ENCODE assay signal across 29 cellular contexts in the genomic region with DNA sequence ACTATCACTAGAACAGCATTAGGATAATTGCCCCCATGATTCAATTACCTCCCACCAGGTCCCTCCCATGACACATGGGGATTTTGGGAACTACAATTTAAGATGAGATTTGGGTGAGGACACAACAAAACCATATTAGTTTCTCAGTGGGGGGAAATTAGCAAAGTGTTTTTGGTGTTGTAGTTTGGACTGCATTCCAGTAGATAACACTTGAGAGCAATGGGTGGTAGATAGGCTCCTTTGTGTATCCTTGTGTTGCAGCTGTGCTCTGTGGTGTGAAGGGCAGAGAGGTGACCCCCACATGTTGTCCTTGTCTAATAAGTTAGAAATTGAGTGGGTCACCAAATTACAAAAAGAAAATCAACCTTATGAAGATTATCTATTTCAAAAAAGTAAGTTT.
"Had no signal": no experiment of that assay in that cellular context is flagged by ENCODE, and none has a peak within 500 bp of the region (broad histone marks: within the 10 kb centered on the region; RNA-seq: fewer than 3 reads in every experiment).

No MANE protein-coding gene starts in this region.

- FAIRE-seq: islet of Langerhans, kidney had no signal

- H3K9me3 ChIP-seq: ovary, right lobe of liver had no signal

- H3K36me3 Mint-ChIP-seq: type B pancreatic cell had no signal

- H3K27me3 Mint-ChIP-seq: naive B cell; progenitor cell of endocrine pancreas; stimulated activated naive CD8-positive, alpha-beta T cell treated with anti-CD3 and anti-CD28 coated beads, Interleukin-15, amount 100 ng/mL, for 72 hours; type B pancreatic cell had no signal

- ATAC-seq: left colon; left lung; lower lobe of right lung; natural killer cell; right lobe of liver; stimulated activated memory B cell treated with anti-CD40 and anti-IgM and Interleukin-4, amounts not matched to agents 10 μg/mL and 1 μg/mL and 100 μg/mL, for 72 hours; stimulated activated naive CD8-positive, alpha-beta T cell treated with anti-CD3 and anti-CD28 coated beads, Interleukin-15, amount 100 ng/mL, for 72 hours had no signal

- H3K27ac Mint-ChIP-seq: immature natural killer cell; mesothelial cell of epicardium; naive B cell; natural killer cell; nephron progenitor cell; progenitor cell of endocrine pancreas; stimulated activated memory B cell treated with anti-CD40 and anti-IgM and Interleukin-4, amounts not matched to agents 10 μg/mL and 1 μg/mL and 100 μg/mL, for 72 hours; stimulated activated naive CD8-positive, alpha-beta T cell treated with anti-CD3 and anti-CD28 coated beads, Interleukin-15, amount 100 ng/mL, for 72 hours; type B pancreatic cell had no signal

- H3K4me1 Mint-ChIP-seq: immature natural killer cell; naive B cell; natural killer cell; nephron progenitor cell; stimulated activated memory B cell treated with anti-CD40 and anti-IgM and Interleukin-4, amounts not matched to agents 10 μg/mL and 1 μg/mL and 100 μg/mL, for 72 hours; stimulated activated naive CD8-positive, alpha-beta T cell treated with anti-CD3 and anti-CD28 coated beads, Interleukin-15, amount 100 ng/mL, for 72 hours had no signal

- H3K4me3 Mint-ChIP-seq: immature natural killer cell; mesothelial cell of epicardium; naive B cell; natural killer cell; nephron progenitor cell; stimulated activated memory B cell treated with anti-CD40 and anti-IgM and Interleukin-4, amounts not matched to agents 10 μg/mL and 1 μg/mL and 100 μg/mL, for 72 hours; stimulated activated naive CD8-positive, alpha-beta T cell treated with anti-CD3 and anti-CD28 coated beads, Interleukin-15, amount 100 ng/mL, for 72 hours; type B pancreatic cell had no signal

- H3K4me1 ChIP-seq: left lung, lower lobe of right lung, right atrium auricular region, right lobe of liver, tibial nerve, uterus had no signal

- DNase-seq: hippocampal formation; immature natural killer cell; kidney; left colon; left lung; lower lobe of right lung; mammary epithelial cell; mesenchymal stem cell; naive B cell; natural killer cell; nephron progenitor cell; ovary; right lobe of liver; stimulated activated CD4-positive, alpha-beta T cell treated with anti-CD3 and anti-CD28 coated beads, Interleukin-1b, Interleukin-23, amount 100 ng/mL, for 48 hours; stimulated activated CD4-positive, alpha-beta T cell treated with anti-CD3 and anti-CD28 coated beads, Interleukin-2, amount 100 ng/mL, for 48 hours; stimulated activated CD4-positive, alpha-beta T cell treated with anti-CD3 and anti-CD28 coated beads, Interleukin-4, amount 100 ng/mL, for 4 hours; stimulated activated CD8-positive, alpha-beta memory T cell treated with anti-CD3 and anti-CD28 coated beads, Interleukin-4, amount 100 ng/mL, for 48 hours; stimulated activated naive CD4-positive, alpha-beta T cell treated with Interleukin-2 at 50 U/mL for 16 hours; stimulated activated naive CD8-positive, alpha-beta T cell treated with anti-CD3 and anti-CD28 coated beads, Interleukin-15, amount 100 ng/mL, for 72 hours; substantia nigra; uterus had no signal

- H3K36me3 ChIP-seq: left lung, lower lobe of right lung, ovary, right atrium auricular region, right lobe of liver, tibial nerve, uterus had no signal

- H3K4me3 ChIP-seq: left lung, lower lobe of right lung, ovary, right atrium auricular region, right lobe of liver, smooth muscle cell, tibial nerve, uterus had no signal

- H3K27ac ChIP-seq: left lung, lower lobe of right lung, ovary, right atrium auricular region, right lobe of liver, tibial nerve, uterus had no signal

- H3K27me3 ChIP-seq: left lung, ovary, right atrium auricular region, right lobe of liver, tibial nerve, uterus had no signal
